ENCODE assay signal across 1 cellular context in the genomic region with DNA sequence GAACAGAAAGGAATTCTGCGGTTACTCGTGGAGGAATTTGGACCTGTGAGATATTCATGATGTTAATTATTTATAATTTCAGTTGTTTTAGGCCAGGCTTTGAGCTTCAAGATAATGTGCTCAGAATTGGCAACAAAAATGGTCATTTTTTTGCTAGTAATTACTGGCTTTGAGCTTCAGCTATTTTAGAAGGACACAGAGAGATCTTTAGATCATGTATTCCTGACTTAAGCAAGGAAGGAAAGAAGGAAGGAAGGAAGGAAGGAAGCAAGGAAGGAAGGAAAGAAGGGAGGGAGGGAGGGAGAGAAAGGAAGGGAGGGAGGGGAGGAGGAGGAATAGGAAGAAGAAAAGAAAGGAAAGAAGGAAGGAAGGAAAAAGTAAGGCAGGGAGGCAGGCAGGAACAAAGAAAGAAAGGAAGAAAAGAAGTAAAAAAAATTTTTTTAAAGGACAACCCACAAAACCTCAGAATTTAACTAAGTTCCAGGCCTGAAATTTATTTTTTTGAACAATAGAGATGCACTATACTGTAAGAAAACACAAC.
A peak's percentile ranks its signal among the peaks of the same experiment; 100 is the strongest.
TF ChIP-seq lines count a peak whose summit lies in the region.

No MANE protein-coding gene starts in this region.

TF ChIP-seq in K562, 482 proteins besides CTCF, POLR2A, EP300 and RAD21:
- TF ChIP-seq ZNF785 (CRISPR knock-in tag; IDR thresholded peaks at IDR 0.05) = no peak
- no peak for TF ChIP-seq KLF10 (CRISPR knock-in tag; IDR thresholded peaks at IDR 0.05)
- no peak for TF ChIP-seq PML (IDR thresholded peaks at IDR 0.05; ENCODE audit: low read length)
- TF ChIP-seq OTX1 (CRISPR knock-in tag; IDR thresholded peaks at IDR 0.05) = no peak
- no peak for TF ChIP-seq MAFK (IDR thresholded peaks at IDR 0.05; ENCODE audit: low read length)
- 0 out of 4 replicates have a peak, but pooled peaks of 1 of the 2 experiments have one; percentile 17 for TF ChIP-seq HDAC1 (IDR thresholded peaks at IDR 0.05)
- TF ChIP-seq ZNF408 (CRISPR knock-in tag; IDR thresholded peaks at IDR 0.05; ENCODE audit: low read depth) = no peak
- TF ChIP-seq STAT5A (IDR thresholded peaks at IDR 0.05; ENCODE audit: borderline replicate concordance, low read length) = no peak
- TF ChIP-seq, protein P1, sequence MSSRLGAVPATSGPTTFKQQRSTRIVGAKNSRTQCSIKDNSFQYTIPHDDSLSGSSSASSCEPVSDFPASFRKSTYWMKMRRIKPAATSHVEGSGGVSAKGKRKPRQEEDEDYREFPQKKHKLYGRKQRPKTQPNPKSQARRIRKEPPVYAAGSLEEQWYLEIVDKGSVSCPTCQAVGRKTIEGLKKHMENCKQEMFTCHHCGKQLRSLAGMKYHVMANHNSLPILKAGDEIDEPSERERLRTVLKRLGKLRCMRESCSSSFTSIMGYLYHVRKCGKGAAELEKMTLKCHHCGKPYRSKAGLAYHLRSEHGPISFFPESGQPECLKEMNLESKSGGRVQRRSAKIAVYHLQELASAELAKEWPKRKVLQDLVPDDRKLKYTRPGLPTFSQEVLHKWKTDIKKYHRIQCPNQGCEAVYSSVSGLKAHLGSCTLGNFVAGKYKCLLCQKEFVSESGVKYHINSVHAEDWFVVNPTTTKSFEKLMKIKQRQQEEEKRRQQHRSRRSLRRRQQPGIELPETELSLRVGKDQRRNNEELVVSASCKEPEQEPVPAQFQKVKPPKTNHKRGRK (tag; IDR thresholded peaks at IDR 0.05) = peak; percentile 96
